8 cellular contexts compared by ENCODE assay signal in the genomic region with DNA sequence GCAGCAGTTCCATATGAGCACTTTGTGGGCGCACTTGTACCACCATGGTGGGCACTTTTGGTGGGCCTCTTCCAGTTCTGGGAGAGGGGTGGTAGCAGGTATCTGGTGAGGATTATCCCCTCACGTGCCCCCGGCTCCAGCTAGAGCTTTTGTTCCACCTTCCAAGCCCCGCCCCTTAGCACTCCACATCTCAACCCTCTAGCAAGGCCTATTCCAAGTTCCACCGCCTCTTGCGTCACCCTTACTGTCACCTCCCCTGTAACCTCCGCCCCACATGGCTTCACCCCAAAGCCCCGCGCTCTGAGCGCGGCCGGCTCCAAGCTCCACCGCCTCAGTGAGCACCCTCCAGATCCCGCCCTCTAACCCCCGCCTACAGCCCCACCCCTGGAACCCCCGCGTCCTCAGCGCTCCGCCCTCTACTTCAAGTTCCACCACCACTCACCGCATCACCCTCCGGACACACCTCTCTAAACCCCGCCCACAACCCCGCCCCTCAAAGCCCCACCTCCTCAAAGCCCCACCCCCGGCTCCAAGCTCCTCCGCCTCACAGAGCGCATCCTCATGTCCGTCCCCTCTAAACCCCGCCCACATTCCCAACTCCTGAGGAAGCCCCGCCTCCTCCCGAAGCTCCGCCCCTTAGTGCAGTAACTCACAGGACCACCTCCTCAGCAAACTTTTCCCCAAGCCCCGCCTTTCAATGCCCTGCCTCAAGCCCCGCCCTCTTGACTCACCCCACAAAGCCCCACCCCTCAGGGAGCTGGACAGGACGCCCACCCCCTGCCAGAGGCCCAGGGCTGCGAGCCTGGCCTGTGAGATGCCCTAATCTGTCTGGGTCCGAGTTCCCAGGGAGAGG. TPM values are rescaled to one million over a fixed set of nuclear protein-coding genes. Genes with fewer than 3 reads are reported as not detected.
DNase-seq lines count a peak whose midpoint lies in the region; ATAC-seq, FAIRE-seq and TF ChIP-seq lines count a peak whose summit lies in the region.

No MANE protein-coding gene starts in this region.

- H3K36me3 ChIP-seq in bronchial epithelial cell (ENCODE audit: control insufficient read depth, insufficient read depth, low read length), result no peaks in the 10 kb centered on the region

- ATAC-seq in SK-N-SH treated with all-trans-retinoic acid at 6 μM for 48 hours, result peak; percentile 34; the same call in 2 of the 3 replicates
- no peak for ATAC-seq in GM19328 (IDR thresholded peaks at IDR 0.05; ENCODE audit: unreplicated experiment)

- FAIRE-seq in bronchial epithelial cell (lab: Jason Lieb, UNC), result no peak

- H3K27me3 ChIP-seq in bronchial epithelial cell (ENCODE audit: control insufficient read depth, insufficient read depth, low read length), result no peaks in the 10 kb centered on the region

- DNase-seq in activated naive CD4-positive, alpha-beta T cell treated with Interleukin-2 at 50 U/mL for 16 hours, result peak; percentile 26
- no peak for DNase-seq in activated naive CD4-positive, alpha-beta T cell (lab: John Stamatoyannopoulos, UW)
- peak; percentile 59 for DNase-seq in bronchial epithelial cell (ENCODE audit: low read depth)
- peak; percentile 99 for DNase-seq in islet precursor cell
- peak in 4 of 6 experiments; percentile 22 to 44 (median 24) for DNase-seq in stimulated activated naive CD4-positive, alpha-beta T cell (lab: John Stamatoyannopoulos, UW)
- no peak for DNase-seq in NCI-H2227 treated with DMSO at 0.1 percent for 48 hours (lab: John Stamatoyannopoulos, UW)

- no peak for TF ChIP-seq CTCF in bronchial epithelial cell (IDR thresholded peaks at IDR 0.05; ENCODE audit: insufficient read depth, low read length, severe bottlenecking)

- H3K4me3 ChIP-seq in bronchial epithelial cell (ENCODE audit: low read depth, low read length), result peak overlapping the region; percentile 22

TF ChIP-seq in SK-N-SH treated with all-trans-retinoic acid at 6 μM for 48 hours, 23 proteins besides CTCF, POLR2A, EP300 and RAD21:
- TF ChIP-seq ZFP30 (CRISPR knock-in tag; IDR thresholded peaks at IDR 0.05) (no peak), TOX (CRISPR knock-in tag; IDR thresholded peaks at IDR 0.05; ENCODE audit: borderline replicate concordance) (no peak), ARNTL (CRISPR knock-in tag; IDR thresholded peaks at IDR 0.05; ENCODE audit: borderline replicate concordance, low read depth) (no peak), ZNF8 (CRISPR knock-in tag; IDR thresholded peaks at IDR 0.05) (no peak), SNAI2 (CRISPR knock-in tag; IDR thresholded peaks at IDR 0.05) (no peak), ZC3H10 (CRISPR knock-in tag; IDR thresholded peaks at IDR 0.05) (no peak), CREB5 (CRISPR knock-in tag; IDR thresholded peaks at IDR 0.05; ENCODE audit: low read depth) (no peak), CSDC2 (CRISPR knock-in tag; IDR thresholded peaks at IDR 0.05) (no peak), ZNF565 (CRISPR knock-in tag; conservative IDR thresholded peaks at IDR 0.05; ENCODE audit: low read depth) (no peak), TSHZ2 (CRISPR knock-in tag; IDR thresholded peaks at IDR 0.05) (no peak)
- TF ChIP-seq, protein P1, sequence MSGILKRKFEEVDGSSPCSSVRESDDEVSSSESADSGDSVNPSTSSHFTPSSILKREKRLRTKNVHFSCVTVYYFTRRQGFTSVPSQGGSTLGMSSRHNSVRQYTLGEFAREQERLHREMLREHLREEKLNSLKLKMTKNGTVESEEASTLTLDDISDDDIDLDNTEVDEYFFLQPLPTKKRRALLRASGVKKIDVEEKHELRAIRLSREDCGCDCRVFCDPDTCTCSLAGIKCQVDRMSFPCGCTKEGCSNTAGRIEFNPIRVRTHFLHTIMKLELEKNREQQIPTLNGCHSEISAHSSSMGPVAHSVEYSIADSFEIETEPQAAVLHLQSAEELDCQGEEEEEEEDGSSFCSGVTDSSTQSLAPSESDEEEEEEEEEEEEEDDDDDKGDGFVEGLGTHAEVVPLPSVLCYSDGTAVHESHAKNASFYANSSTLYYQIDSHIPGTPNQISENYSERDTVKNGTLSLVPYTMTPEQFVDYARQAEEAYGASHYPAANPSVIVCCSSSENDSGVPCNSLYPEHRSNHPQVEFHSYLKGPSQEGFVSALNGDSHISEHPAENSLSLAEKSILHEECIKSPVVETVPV (CRISPR knock-in tag; IDR thresholded peaks at IDR 0.05), result no peak
- TF ChIP-seq, protein P2, sequence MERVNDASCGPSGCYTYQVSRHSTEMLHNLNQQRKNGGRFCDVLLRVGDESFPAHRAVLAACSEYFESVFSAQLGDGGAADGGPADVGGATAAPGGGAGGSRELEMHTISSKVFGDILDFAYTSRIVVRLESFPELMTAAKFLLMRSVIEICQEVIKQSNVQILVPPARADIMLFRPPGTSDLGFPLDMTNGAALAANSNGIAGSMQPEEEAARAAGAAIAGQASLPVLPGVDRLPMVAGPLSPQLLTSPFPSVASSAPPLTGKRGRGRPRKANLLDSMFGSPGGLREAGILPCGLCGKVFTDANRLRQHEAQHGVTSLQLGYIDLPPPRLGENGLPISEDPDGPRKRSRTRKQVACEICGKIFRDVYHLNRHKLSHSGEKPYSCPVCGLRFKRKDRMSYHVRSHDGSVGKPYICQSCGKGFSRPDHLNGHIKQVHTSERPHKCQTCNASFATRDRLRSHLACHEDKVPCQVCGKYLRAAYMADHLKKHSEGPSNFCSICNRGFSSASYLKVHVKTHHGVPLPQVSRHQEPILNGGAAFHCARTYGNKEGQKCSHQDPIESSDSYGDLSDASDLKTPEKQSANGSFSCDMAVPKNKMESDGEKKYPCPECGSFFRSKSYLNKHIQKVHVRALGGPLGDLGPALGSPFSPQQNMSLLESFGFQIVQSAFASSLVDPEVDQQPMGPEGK (CRISPR knock-in tag; IDR thresholded peaks at IDR 0.05; ENCODE audit: borderline replicate concordance), result no peak
TF ChIP-seq in SK-N-SH treated with all-trans-retinoic acid at 6 μM for 48 hours: peak in this region for 0.

RNA-seq across cellular contexts. Expression of gene SCN4A, which starts 11.1 kb away (rescaled TPM):
- total RNA-seq in bronchial epithelial cell, result under 0.01 and 0.90 TPM in 2 replicates

RNA-seq across cellular contexts. Expression of gene CD79B, which starts 29.4 kb away (rescaled TPM):
- total RNA-seq in bronchial epithelial cell, result not detected in 2 replicates

RNA-seq across cellular contexts. Expression of gene PRR29, which starts 36.6 kb away (rescaled TPM):
- total RNA-seq in bronchial epithelial cell, result not detected in 2 replicates

RNA-seq across cellular contexts. Expression of gene GH1, which starts 42.9 kb away (rescaled TPM):
- not detected in 2 replicates for total RNA-seq in bronchial epithelial cell

RNA-seq across cellular contexts. Expression of gene CSHL1, which starts 50.5 kb away (rescaled TPM):
- not detected in 2 replicates for total RNA-seq in bronchial epithelial cell

Comparison
In these comparisons a context has a peak if more than half of its experiments do, and no peak if none do; other contexts are left out.
1. DNase-seq: peak in activated naive CD4-positive, alpha-beta T cell treated with Interleukin-2 at 50 U/mL for 16 hours (single experiment), bronchial epithelial cell (single experiment), islet precursor cell (single experiment) and stimulated activated naive CD4-positive, alpha-beta T cell (4 of 6); none in activated naive CD4-positive, alpha-beta T cell (0 of 4) and NCI-H2227 treated with DMSO at 0.1 percent for 48 hours (single experiment).